ENCODE assay signal across 8 cellular contexts in the genomic region with DNA sequence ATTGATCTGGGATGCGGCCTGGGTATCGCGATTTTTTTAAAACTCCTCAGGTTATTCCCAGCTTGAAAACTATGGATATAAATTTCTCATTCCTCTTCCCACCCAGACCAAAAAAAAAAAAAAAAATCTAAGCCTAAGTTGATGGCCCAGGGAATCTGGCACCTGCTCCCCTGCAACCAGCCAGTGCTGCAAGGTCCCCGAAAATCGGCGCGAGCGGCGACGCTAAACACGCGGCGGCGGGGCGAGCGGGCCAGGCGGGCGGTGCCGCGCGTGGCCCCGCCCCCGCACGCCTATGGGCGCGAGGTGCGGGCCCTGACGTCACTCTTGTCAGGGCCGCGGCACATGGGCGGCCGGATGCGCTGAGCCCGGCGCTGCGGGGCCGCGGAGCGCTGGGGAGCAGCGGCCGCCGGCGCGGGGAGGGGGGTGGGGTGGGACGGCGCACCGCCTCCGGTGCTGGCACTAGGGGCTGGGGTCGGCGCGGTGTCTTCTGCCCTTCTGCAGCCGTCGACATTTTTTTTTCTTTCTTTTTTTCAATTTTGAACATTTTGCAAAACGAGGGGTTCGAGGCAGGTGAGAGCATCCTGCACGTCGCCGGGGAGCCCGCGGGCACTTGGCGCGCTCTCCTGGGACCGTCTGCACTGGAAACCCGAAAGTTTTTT. TPM values are rescaled to one million over a fixed set of nuclear protein-coding genes. Genes with fewer than 3 reads are reported as not detected.
DNase-seq lines count a peak whose midpoint lies in the region; ATAC-seq, FAIRE-seq and TF ChIP-seq lines count a peak whose summit lies in the region.

TSS of gene HLF (plus strand) at position 321 of the 659 bp plus-strand sequence. CDS start 525 bp downstream, outside the sequence.

- POLR2A ChIA-PET in GM10248 (lab: Yijun Ruan, JAX): no interaction called here

- H3K4me3 ChIP-seq in cardiac fibroblast (replicated peaks in 1 of 2; ENCODE audit: low read depth in 2 of 2, low read length in 2 of 2) (peak within 1 kb of the TSS; percentile 33 to 37), small intestine (ENCODE audit: low read depth in 1 of 2, low read length in 2 of 2) (peak within 1 kb of the TSS; percentile 12 to 45)

- peaks cover 0 to 14% (median 2%) of the 10 kb centered on the region in 6 donors for H3K9me3 Mint-ChIP-seq in immature natural killer cell

- no peak for FAIRE-seq in small intestine (lab: Jason Lieb, UNC)
- FAIRE-seq in RCC 7860 (lab: Jason Lieb, UNC): no peak

- H3K4me3 Mint-ChIP-seq in immature natural killer cell: peak within 1 kb of the TSS; percentile 68 to 86 (median 82)

- ATAC-seq in HG02642 (IDR thresholded peaks at IDR 0.05; ENCODE audit: poor library complexity, unreplicated experiment): peak; percentile 93

- peak within 1 kb of the TSS in 3 of 6 donors; percentile 24 to 74 (median 41) for H3K27ac Mint-ChIP-seq in immature natural killer cell

- H3K27ac ChIP-seq in small intestine (ENCODE audit: low read depth in 1 of 2, low read length in 1 of 2): peak within 1 kb of the TSS in 1 of 2 donors; percentile 53

- DNase-seq in GM10248 (ENCODE audit: extremely low spot score) (peak; percentile 87), NCI-H128 (lab: John Stamatoyannopoulos, UW; ENCODE audit: unreplicated experiment) (peak; percentile 53), cardiac fibroblast (ENCODE audit: low read depth in 2 of 2) (peak; percentile 55 to 71), immature natural killer cell (peak; percentile 64 to 76 (median 71)), small intestine (peak; percentile 86), RCC 7860 (ENCODE audit: low spot score) (no peak)
- peak; percentile 36 to 55 (median 51) for DNase-seq in activated CD4-positive, CD25-positive, alpha-beta regulatory T cell (lab: John Stamatoyannopoulos, UW)

- peaks cover 15 to 21% of the 10 kb centered on the region in 2 donors for H3K4me1 Mint-ChIP-seq in immature natural killer cell

- H3K27me3 Mint-ChIP-seq in immature natural killer cell (ENCODE audit: low read depth in 3 of 3): peaks cover 11 to 45% (median 22%) of the 10 kb centered on the region in 3 donors

- no peaks in the 10 kb centered on the region for H3K36me3 Mint-ChIP-seq in immature natural killer cell

- no peaks in the 10 kb centered on the region for H3K36me3 ChIP-seq in small intestine (ENCODE audit: control insufficient read depth in 2 of 2, insufficient read depth in 2 of 2, low read length in 2 of 2)

- TF ChIP-seq CTCF in GM10248 (IDR thresholded peaks at IDR 0.05; ENCODE audit: control extremely low read depth, extremely low read depth, low read depth, missing control alignments) (no peak), cardiac fibroblast (IDR thresholded peaks at IDR 0.05; ENCODE audit: low read depth, low read length) (no peak)

- WGBS in small intestine, 3 donors: 0 to 1% (median 1%) methylated on average over 63 to 64 of the region's 64 CpGs

- H3K4me1 ChIP-seq in small intestine (ENCODE audit: control insufficient read depth in 2 of 2, insufficient read depth in 1 of 2, low read depth in 1 of 2, low read length in 1 of 2): peaks cover 0 to 15% of the 10 kb centered on the region in 2 donors

- no peaks in the 10 kb centered on the region for H3K9me3 ChIP-seq in small intestine (ENCODE audit: control insufficient read depth, low read depth)

- peaks cover 0 to 1% of the 10 kb centered on the region in 2 donors for H3K27me3 ChIP-seq in small intestine (ENCODE audit: control insufficient read depth in 2 of 2, insufficient read depth in 2 of 2, low read length in 2 of 2)

- CTCF ChIA-PET in GM10248 (lab: Yijun Ruan, JAX): interaction anchor here (1.1 kb wide), 1 partner anchor 30 kb away, joined by 3 read pairs; no protein-coding TSS in a partner anchor

RNA-seq across cellular contexts. Expression of gene HLF, which starts in this region (rescaled TPM):
- polyA plus RNA-seq in immature natural killer cell (not detected), small intestine (1 to 10 TPM in 1 of 3 donors, under 1 TPM in 2; 0.54 to 2.3 (median 0.67) TPM)

Comparison
In these comparisons a context has a peak if more than half of its experiments do, and no peak if none do; other contexts are left out.
1. Peak in DNase-seq in immature natural killer cell; RNA of the gene not detected or under 1 TPM.